ENCODE assay signal across 16 cellular contexts in genomic region chr16:30079480-30079879, GRCh38. TPM values are rescaled to one million over a fixed set of nuclear protein-coding genes. Genes with fewer than 3 reads are reported as not detected.
"Had no signal": no experiment of that assay in that cellular context is flagged by ENCODE, and none has a peak within 500 bp of the region (broad histone marks: within the 10 kb centered on the region; RNA-seq: fewer than 3 reads in every experiment).

No MANE protein-coding gene starts in this region.

- H3K4me3 ChIP-seq: lung, tibial nerve, uterus had no signal

- H3K27me3 ChIP-seq: tibial nerve, uterus had no signal

- DNase-seq: activated CD4-positive, alpha-beta memory T cell treated with anti-CD3 and anti-CD28 coated beads for 36 hours; activated CD8-positive, alpha-beta memory T cell treated with anti-CD3 and anti-CD28 coated beads, Interleukin-2, amount 10 ng/mL, durations not matched to agents 7 days and 5 days; activated gamma-delta T cell treated with Interleukin-2 at 50 U/mL for 16 hours; activated T-cell treated with anti-CD3 and anti-CD28 coated beads, Interleukin-2, amount 50 U/mL, for 48 hours; endodermal cell; left colon; stimulated activated CD4-positive, alpha-beta T cell treated with anti-CD3 and anti-CD28 coated beads, Interleukin-4, amount 100 ng/mL, for 24 hours; stimulated activated naive CD4-positive, alpha-beta T cell treated with Interleukin-2 at 50 U/mL for 16 hours; uterus had no signal

- H3K27me3 Mint-ChIP-seq: activated CD4-positive, alpha-beta memory T cell treated with anti-CD3 and anti-CD28 coated beads for 36 hours; activated CD8-positive, alpha-beta memory T cell treated with anti-CD3 and anti-CD28 coated beads, Interleukin-2, amount 10 ng/mL, durations not matched to agents 7 days and 5 days had no signal

- H3K27ac ChIP-seq: tibial nerve, uterus had no signal

- H3K27ac Mint-ChIP-seq: activated CD4-positive, alpha-beta memory T cell treated with anti-CD3 and anti-CD28 coated beads for 36 hours; activated CD8-positive, alpha-beta memory T cell treated with anti-CD3 and anti-CD28 coated beads, Interleukin-2, amount 10 ng/mL, durations not matched to agents 7 days and 5 days; endodermal cell; mesothelial cell of epicardium; T-helper 2 cell treated with Interferon-gamma antibody and Interleukin-4, amounts not matched to agents 5 μg/mL and 100 μg/mL, for 36 hours had no signal

- H3K9me3 Mint-ChIP-seq: activated CD4-positive, alpha-beta memory T cell treated with anti-CD3 and anti-CD28 coated beads for 36 hours; endodermal cell; mesothelial cell of epicardium; T-helper 2 cell treated with Interferon-gamma antibody and Interleukin-4, amounts not matched to agents 5 μg/mL and 100 μg/mL, for 36 hours had no signal

- ATAC-seq: activated CD4-positive, CD25-positive, alpha-beta regulatory T cell treated with anti-CD3 and anti-CD28 coated beads, Interleukin-2, amount 50 U/mL, for 24 hours; activated CD8-positive, alpha-beta memory T cell treated with anti-CD3 and anti-CD28 coated beads, Interleukin-2, amount 10 ng/mL, durations not matched to agents 7 days and 5 days; left colon had no signal

- FAIRE-seq: islet of Langerhans had no signal

- H3K9me3 ChIP-seq: tibial nerve, uterus had no signal

- H3K36me3 ChIP-seq: uterus had no signal

- H3K4me3 Mint-ChIP-seq: activated CD4-positive, alpha-beta memory T cell treated with anti-CD3 and anti-CD28 coated beads for 36 hours; activated CD8-positive, alpha-beta memory T cell treated with anti-CD3 and anti-CD28 coated beads, Interleukin-2, amount 10 ng/mL, durations not matched to agents 7 days and 5 days; endodermal cell; mesothelial cell of epicardium; T-helper 2 cell treated with Interferon-gamma antibody and Interleukin-4, amounts not matched to agents 5 μg/mL and 100 μg/mL, for 36 hours had no signal

RNA-seq across cellular contexts. Expression of gene TBX6, which starts 12.2 kb away (rescaled TPM):
- total RNA-seq: skeletal muscle tissue had no signal
